Comparison of ENCODE assay signal across 15 cellular contexts in the genomic region with DNA sequence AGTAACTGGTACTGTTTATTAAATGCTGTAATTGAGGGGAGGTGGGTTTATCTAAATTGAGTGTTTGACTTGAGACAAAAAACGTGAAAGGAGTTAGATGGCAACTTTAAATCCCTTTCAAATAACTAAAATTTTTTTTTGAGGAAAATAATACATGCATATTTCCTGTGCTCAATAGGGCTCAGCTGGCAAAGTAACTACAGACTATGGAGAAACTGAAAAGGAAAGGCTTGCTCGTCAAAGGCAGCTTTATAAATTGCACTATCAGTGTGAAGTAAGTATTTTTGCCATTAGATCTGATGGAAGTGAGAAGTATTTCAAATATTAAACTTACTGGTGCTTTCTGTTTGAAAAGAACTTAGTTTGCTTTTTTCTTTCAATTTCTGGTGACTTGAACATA.
DNase-seq lines count a peak whose midpoint lies in the region; ATAC-seq and TF ChIP-seq lines count a peak whose summit lies in the region.
"Had no signal": no experiment of that assay in that cellular context is flagged by ENCODE, and none has a peak within 500 bp of the region (broad histone marks: within the 10 kb centered on the region; RNA-seq: fewer than 3 reads in every experiment).

No MANE protein-coding gene starts in this region.

- H3K9me3 Mint-ChIP-seq in central memory CD8-positive, alpha-beta T cell, result no peaks in the 10 kb centered on the region
- H3K9me3 Mint-ChIP-seq in osteocyte (ENCODE audit: unreplicated experiment), result peaks cover 3% of the 10 kb centered on the region
- H3K9me3 Mint-ChIP-seq: T-cell had no signal

- DNase-seq in GM03348 (ENCODE audit: low spot score) (peak; percentile 4), osteocyte (ENCODE audit: extremely low spot score, unreplicated experiment) (no peak), activated gamma-delta T cell treated with Interleukin-2 at 50 U/mL for 16 hours (no peak), NCI-H2227 (lab: John Stamatoyannopoulos, UW; ENCODE audit: unreplicated experiment) (no peak)
- no peak for DNase-seq in central memory CD8-positive, alpha-beta T cell (ENCODE audit: low spot score in 2 of 2)
- DNase-seq: activated CD4-positive, alpha-beta T cell treated with anti-CD3 and anti-CD28 coated beads for 1 hour; activated T-cell treated with anti-CD3 and anti-CD28 coated beads, Interleukin-2, amount 50 U/mL, for 1 hour; esophagus squamous epithelium; kidney; transverse colon had no signal

- no peaks in the 10 kb centered on the region for H3K27me3 Mint-ChIP-seq in central memory CD8-positive, alpha-beta T cell
- no peaks in the 10 kb centered on the region for H3K27me3 Mint-ChIP-seq in osteocyte (ENCODE audit: unreplicated experiment)
- H3K27me3 Mint-ChIP-seq: T-cell had no signal

- H3K4me3 Mint-ChIP-seq in central memory CD8-positive, alpha-beta T cell, result no peak overlapping the region
- H3K4me3 Mint-ChIP-seq in osteocyte (ENCODE audit: unreplicated experiment), result peak overlapping the region; percentile 11
- H3K4me3 Mint-ChIP-seq: activated CD8-positive, alpha-beta T cell treated with anti-CD3 and anti-CD28 coated beads, Interleukin-2, amount 10 ng/mL, durations not matched to agents 7 days and 5 days; activated naive CD4-positive, alpha-beta T cell treated with anti-CD3 and anti-CD28 coated beads for 36 hours; T-cell had no signal

- H3K4me1 Mint-ChIP-seq in central memory CD8-positive, alpha-beta T cell, result peaks cover 7% of the 10 kb centered on the region
- peaks cover 4% of the 10 kb centered on the region for H3K4me1 Mint-ChIP-seq in osteocyte (ENCODE audit: unreplicated experiment)

- peaks cover 8% of the 10 kb centered on the region for H3K36me3 Mint-ChIP-seq in central memory CD8-positive, alpha-beta T cell (ENCODE audit: insufficient read depth)
- peaks cover 5% of the 10 kb centered on the region for H3K36me3 Mint-ChIP-seq in osteocyte (ENCODE audit: unreplicated experiment)

- H3K27ac Mint-ChIP-seq in central memory CD8-positive, alpha-beta T cell (ENCODE audit: low read depth), result no peak overlapping the region
- H3K27ac Mint-ChIP-seq in osteocyte (ENCODE audit: unreplicated experiment), result no peak overlapping the region
- H3K27ac Mint-ChIP-seq: activated CD8-positive, alpha-beta T cell treated with anti-CD3 and anti-CD28 coated beads, Interleukin-2, amount 10 ng/mL, durations not matched to agents 7 days and 5 days; activated naive CD4-positive, alpha-beta T cell treated with anti-CD3 and anti-CD28 coated beads for 36 hours; T-cell had no signal

- ATAC-seq in HG03432 (IDR thresholded peaks at IDR 0.05; ENCODE audit: unreplicated experiment) (peak; percentile 14), GM18870 (IDR thresholded peaks at IDR 0.05; ENCODE audit: unreplicated experiment) (no peak)
- peak; percentile 40 for ATAC-seq in central memory CD8-positive, alpha-beta T cell (replicated peaks; ENCODE audit: extremely low read depth, poor library complexity, severe bottlenecking)

- TF ChIP-seq CTCF in osteocyte (IDR thresholded peaks at IDR 0.05), result no peak
